18 cellular contexts compared by ENCODE assay signal in the genomic region with DNA sequence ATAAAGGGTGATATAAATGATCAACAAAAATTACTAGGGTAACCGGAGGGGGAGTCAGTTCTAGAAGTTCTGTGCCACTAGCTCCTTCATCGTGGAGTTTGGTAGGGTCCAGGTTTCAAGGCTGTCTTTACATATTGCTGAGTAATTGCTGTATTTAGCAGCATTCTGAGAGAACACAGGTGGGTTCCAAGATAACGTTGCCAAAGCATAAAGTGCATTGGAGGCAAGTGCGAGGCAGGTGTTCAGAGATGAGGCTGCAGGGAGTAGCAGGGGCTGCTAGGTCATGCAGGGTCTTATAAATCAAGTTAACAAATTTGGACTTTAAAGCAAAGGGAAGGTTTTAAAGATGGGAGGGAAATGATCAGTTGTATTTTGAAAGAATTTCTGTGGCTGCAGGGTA. TPM values are rescaled to one million over a fixed set of nuclear protein-coding genes. Genes with fewer than 3 reads are reported as not detected.
DNase-seq lines count a peak whose midpoint lies in the region; ATAC-seq, FAIRE-seq and TF ChIP-seq lines count a peak whose summit lies in the region.
"Had no signal": no experiment of that assay in that cellular context is flagged by ENCODE, and none has a peak within 500 bp of the region (broad histone marks: within the 10 kb centered on the region; RNA-seq: fewer than 3 reads in every experiment).

No MANE protein-coding gene starts in this region.

- no peak overlapping the region for H3K27ac ChIP-seq in CD4-positive, alpha-beta T cell (ENCODE audit: low read depth, low read length)
- H3K27ac ChIP-seq in prostate gland (peak overlapping the region; percentile 78 to 84), GM23338 (ENCODE audit: low read depth) (no peak overlapping the region; the same call in 1 of the 2 replicates)
- H3K27ac ChIP-seq: adrenal gland, SK-N-MC had no signal

- peaks cover 19% of the 10 kb centered on the region for H3K36me3 Mint-ChIP-seq in CD4-positive, alpha-beta T cell (ENCODE audit: low read depth)
- H3K36me3 Mint-ChIP-seq in GM23338 (ENCODE audit: low read depth): peaks cover 3% of the 10 kb centered on the region; the same call in 2 of the 3 replicates

- no peaks in the 10 kb centered on the region for H3K27me3 ChIP-seq in CD4-positive, alpha-beta T cell (ENCODE audit: control insufficient read depth, insufficient read depth, low read length)
- no peaks in the 10 kb centered on the region for H3K27me3 ChIP-seq in prostate gland (replicated peaks; ENCODE audit: insufficient read depth)
- H3K27me3 ChIP-seq in GM23338 (ENCODE audit: insufficient read depth): no peaks in the 10 kb centered on the region
- H3K27me3 ChIP-seq: adrenal gland had no signal

- WGBS in prostate gland: 76% methylated on average over 4 of the region's 4 CpGs

- POLR2A ChIA-PET in CD4-positive, alpha-beta T cell (lab: Charles Lee): interaction anchor here (0.6 to 2.0 kb wide), 6 partner anchors 11 to 170 kb away, joined by 3 to 5 read pairs (median 3); a partner anchor contains a TSS

- H3K36me3 ChIP-seq in prostate gland: no peaks in the 10 kb centered on the region
- H3K36me3 ChIP-seq in GM23338 (ENCODE audit: insufficient read depth): no peaks in the 10 kb centered on the region
- H3K36me3 ChIP-seq: adrenal gland had no signal

- no peaks in the 10 kb centered on the region for H3K27me3 Mint-ChIP-seq in CD4-positive, alpha-beta T cell
- H3K27me3 Mint-ChIP-seq in GM23338 (ENCODE audit: insufficient read depth, low read depth, poor library complexity): no peaks in the 10 kb centered on the region
- H3K27me3 Mint-ChIP-seq: dendritic cell treated with granulocyte-macrophage colony-stimulating factor and Interleukin-4, amounts not matched to agents 40 ng/mL and 50 ng/mL, for 4 days had no signal

- TF ChIP-seq POLR2A in GM12891 (IDR thresholded peaks at IDR 0.05; ENCODE audit: low read depth, low read length) (no peak), erythroblast (IDR thresholded peaks at IDR 0.05; ENCODE audit: low read length) (no peak), prostate gland (IDR thresholded peaks at IDR 0.05) (no peak)

- H3K79me2 ChIP-seq in GM23338 (replicated peaks; ENCODE audit: insufficient read depth): peaks cover 5% of the 10 kb centered on the region; the same call in 1 of the 2 replicates

- no peak for DNase-seq in CD4-positive, alpha-beta T cell
- DNase-seq in GM12891 (ENCODE audit: insufficient read length, low spot score) (no peak), erythroblast (lab: John Stamatoyannopoulos, UW) (peak; percentile 30 to 46), prostate gland (ENCODE audit: low spot score) (no peak), GM23338 (ENCODE audit: low spot score) (no peak), NCI-H1092 treated with DMSO at 0.1 percent for 48 hours (lab: John Stamatoyannopoulos, UW) (no peak), midbrain (lab: John Stamatoyannopoulos, UW) (no peak)
- DNase-seq: activated CD4-positive, CD25-positive, alpha-beta regulatory T cell; adrenal gland; AML-193; NCI-H1417 treated with DMSO at 0.1 percent for 48 hours; NCI-H524; RPMI8226; stimulated activated naive CD4-positive, alpha-beta T cell treated with Interleukin-2 at 50 U/mL for 16 hours; trophoblast cell had no signal

- peak; percentile 80 for FAIRE-seq in GM12891 (lab: Jason Lieb, UNC)
- FAIRE-seq: islet of Langerhans had no signal

- no peak for ATAC-seq in CD4-positive, alpha-beta T cell (ENCODE audit: poor library complexity)
- no peak for ATAC-seq in GM23338

- no peak overlapping the region for H3K4me3 ChIP-seq in prostate gland
- no peak overlapping the region for H3K4me3 ChIP-seq in GM23338
- H3K4me3 ChIP-seq: adrenal gland, SK-N-MC had no signal

- H2AFZ ChIP-seq in GM23338: no peak overlapping the region

- H4K20me1 ChIP-seq in GM23338 (replicated peaks; ENCODE audit: insufficient read depth): peaks cover 5% of the 10 kb centered on the region

- H3F3A ChIP-seq in GM23338 (replicated peaks; ENCODE audit: low read depth): 0 out of 2 replicates have a peak, but pooled peaks cover 3% of the 10 kb centered on the region

- H3K4me1 ChIP-seq in prostate gland (replicated peaks) (peaks cover 4% of the 10 kb centered on the region), GM23338 (ENCODE audit: insufficient read depth) (no peaks in the 10 kb centered on the region)

- CTCF ChIA-PET in CD4-positive, alpha-beta T cell (lab: Charles Lee): no interaction called here

- H3K9me3 ChIP-seq in CD4-positive, alpha-beta T cell (ENCODE audit: control insufficient read depth, low read length): no peaks in the 10 kb centered on the region
- no peaks in the 10 kb centered on the region for H3K9me3 ChIP-seq in prostate gland
- H3K9me3 ChIP-seq: adrenal gland had no signal

- no peak overlapping the region for H3K4me2 ChIP-seq in GM23338

- TF ChIP-seq CTCF in CD4-positive, alpha-beta T cell (IDR thresholded peaks at IDR 0.05): no peak
- TF ChIP-seq CTCF in prostate gland (IDR thresholded peaks at IDR 0.05) (no peak), GM23338 (conservative IDR thresholded peaks at IDR 0.05; ENCODE audit: low read depth in 2 of 2) (no peak)

- intact Hi-C loops in CD4-positive, alpha-beta T cell (cut with DNase I, micrococcal nuclease): no loop called here
- intact Hi-C loops in prostate gland (cut with DNase I): no loop called here

- no peaks in the 10 kb centered on the region for H3K9me2 ChIP-seq in GM23338 (ENCODE audit: insufficient read depth)

- no peak overlapping the region for H3K4me3 Mint-ChIP-seq in CD4-positive, alpha-beta T cell
- H3K4me3 Mint-ChIP-seq in GM23338: no peak overlapping the region
- H3K4me3 Mint-ChIP-seq: dendritic cell treated with granulocyte-macrophage colony-stimulating factor and Interleukin-4, amounts not matched to agents 40 ng/mL and 50 ng/mL, for 4 days had no signal

- H3K4me1 Mint-ChIP-seq in CD4-positive, alpha-beta T cell (ENCODE audit: low read depth): peaks cover 75% of the 10 kb centered on the region
- H3K4me1 Mint-ChIP-seq in GM23338: no peaks in the 10 kb centered on the region

- no peaks in the 10 kb centered on the region for H3K9me3 Mint-ChIP-seq in CD4-positive, alpha-beta T cell
- no peaks in the 10 kb centered on the region for H3K9me3 Mint-ChIP-seq in GM23338
- H3K9me3 Mint-ChIP-seq: dendritic cell treated with granulocyte-macrophage colony-stimulating factor and Interleukin-4, amounts not matched to agents 40 ng/mL and 50 ng/mL, for 4 days had no signal

- peak overlapping the region; percentile 60 for H3K27ac Mint-ChIP-seq in CD4-positive, alpha-beta T cell
- H3K27ac Mint-ChIP-seq in GM23338: no peak overlapping the region
- H3K27ac Mint-ChIP-seq: dendritic cell treated with granulocyte-macrophage colony-stimulating factor and Interleukin-4, amounts not matched to agents 40 ng/mL and 50 ng/mL, for 4 days had no signal

TF ChIP-seq in GM12891, 5 proteins besides CTCF, POLR2A, EP300 and RAD21:
- no peak for TF ChIP-seq POLR2AphosphoS5 (IDR thresholded peaks at IDR 0.05; ENCODE audit: low read depth, low read length)

RNA-seq across cellular contexts. Expression of a gene that starts 17.8 kb away (rescaled TPM):
- total RNA-seq in CD4-positive, alpha-beta T cell: 10 to 100 TPM; 87.9 to 89.9 TPM
- 48.9 TPM for polyA plus RNA-seq in GM12891 (2012; ENCODE audit: low read depth, missing spikeins)
- total RNA-seq in prostate gland: 100 to 1,000 TPM; 148 to 155 TPM
- total RNA-seq in GM23338 (2014; rRNA removed; shearing (Covaris generic)): 80.1 and 82.6 TPM in 2 replicates
- 45.9 and 59.3 TPM in 2 replicates for polyA plus RNA-seq in GM23338 (2016; fragmentation: Nextera tagmentation; extraction: Ambion mirVana)

RNA-seq across cellular contexts. Expression of a gene that starts 41.9 kb away (rescaled TPM):
- total RNA-seq in CD4-positive, alpha-beta T cell: 10 to 100 TPM; 62.9 to 75.3 TPM
- 108 TPM for polyA plus RNA-seq in GM12891 (2012; ENCODE audit: low read depth, missing spikeins)
- 10 to 100 TPM; 63.9 to 64.5 TPM for total RNA-seq in prostate gland
- 221 and 232 TPM in 2 replicates for total RNA-seq in GM23338 (2014; rRNA removed; shearing (Covaris generic))
- polyA plus RNA-seq in GM23338 (2016; fragmentation: Nextera tagmentation; extraction: Ambion mirVana): 120 and 131 TPM in 2 replicates

Comparison
In these comparisons a context has a peak if more than half of its experiments do, and no peak if none do; other contexts are left out.
1. DNase-seq: peak in erythroblast (2 of 2); none in CD4-positive, alpha-beta T cell (0 of 10), GM12891 (single experiment), prostate gland (single experiment), GM23338 (single experiment), NCI-H1092 treated with DMSO at 0.1 percent for 48 hours (single experiment) and midbrain (single experiment).
2. H3K27ac ChIP-seq: peak in prostate gland (2 of 2); none in CD4-positive, alpha-beta T cell (single experiment) and GM23338 (single experiment).